14 cellular contexts compared by ENCODE assay signal in the genomic region with DNA sequence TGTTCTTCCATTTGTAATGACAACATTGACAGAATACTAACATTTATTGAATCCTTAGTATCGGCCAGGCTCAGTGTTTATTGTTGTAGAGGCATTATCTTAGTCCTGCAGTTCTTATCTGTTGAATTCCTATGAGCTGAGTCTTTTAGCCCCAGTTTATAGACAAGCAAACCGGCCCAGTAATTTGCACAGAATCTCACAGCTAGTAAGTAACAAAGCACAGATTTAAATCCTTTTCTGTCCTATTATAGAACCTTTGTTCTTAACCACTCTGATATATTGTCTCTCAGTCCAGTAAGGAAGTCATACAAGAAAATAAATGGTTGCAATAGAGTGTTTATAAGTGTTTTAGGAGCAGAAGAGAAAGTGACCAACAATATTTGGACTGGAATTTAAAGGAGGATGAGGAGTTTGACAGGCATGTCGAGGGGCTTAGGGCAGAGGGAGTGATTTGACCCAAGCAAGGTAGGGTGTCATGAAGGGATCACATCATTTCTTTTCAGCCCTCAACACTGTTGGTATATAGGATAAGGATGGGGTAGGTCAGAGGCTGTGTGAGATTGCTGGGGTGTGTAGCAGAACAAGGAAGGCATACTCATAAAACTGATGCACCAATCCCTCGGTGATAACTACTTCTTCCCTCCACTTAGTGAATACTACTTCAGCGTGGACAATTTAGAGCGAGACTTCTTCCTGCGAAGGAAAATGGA. TPM values are rescaled to one million over a fixed set of nuclear protein-coding genes. Genes with fewer than 3 reads are reported as not detected.
DNase-seq lines count a peak whose midpoint lies in the region; ATAC-seq, FAIRE-seq and TF ChIP-seq lines count a peak whose summit lies in the region.
"Had no signal": no experiment of that assay in that cellular context is flagged by ENCODE, and none has a peak within 500 bp of the region (broad histone marks: within the 10 kb centered on the region; RNA-seq: fewer than 3 reads in every experiment).

No MANE protein-coding gene starts in this region.

- TSS peak; percentile 12 for BruUV-seq in K562 (replicated peaks; lab: Mats Ljungman, UMichigan)

- CTCF ChIA-PET in K562 (lab: Yijun Ruan, JAX; ENCODE audit: low intra/inter-chr PET ratio), result no interaction called here

- H3K4me1 Mint-ChIP-seq in type B pancreatic cell (ENCODE audit: unreplicated experiment), result no peaks in the 10 kb centered on the region

- no peak for TF ChIP-seq POLR2A in K562 (conservative IDR thresholded peaks at IDR 0.05)

- in situ Hi-C loops in K562 (cut with MboI), result no loop called here

- peaks cover 93% of the 10 kb centered on the region for H3K36me3 ChIP-seq in K562 (ENCODE audit: control insufficient read depth, insufficient read depth, low read length)
- peaks cover 0 to 90% of the 10 kb centered on the region in 2 donors for H3K36me3 ChIP-seq in left lung
- H3K36me3 ChIP-seq: uterus had no signal

- H3K9me1 ChIP-seq in K562 (ENCODE audit: control insufficient read depth, insufficient read depth, low read length), result peaks cover 4% of the 10 kb centered on the region

- H3K27me3 ChIP-seq in K562 (ENCODE audit: control insufficient read depth in 2 of 2, insufficient read depth in 2 of 2, low read length in 2 of 2), result no peaks in the 10 kb centered on the region
- H3K27me3 ChIP-seq in left lung, result no peaks in the 10 kb centered on the region
- H3K27me3 ChIP-seq: sigmoid colon, uterus had no signal

- intact Hi-C loops in Right ventricle myocardium superior (cut with DNase I), result no loop called here
- intact Hi-C loops in cardiac septum (cut with DNase I), result no loop called here
- intact Hi-C loops in K562 (cut with micrococcal nuclease), result no loop called here
- intact Hi-C loops in left lung (cut with DNase I), result no loop called here

- TF ChIP-seq CTCF in K562 (IDR thresholded peaks at IDR 0.05 in 2 of 3, conservative IDR thresholded peaks at IDR 0.05 in 1 of 3; ENCODE audit: insufficient read depth in 2 of 3, low read depth in 1 of 3, low read length in 3 of 3) (no peak), left lung (IDR thresholded peaks at IDR 0.05) (no peak), type B pancreatic cell (conservative IDR thresholded peaks at IDR 0.05) (no peak)

- peak overlapping the region; percentile 6 for H3K27ac Mint-ChIP-seq in type B pancreatic cell
- H3K27ac Mint-ChIP-seq: activated CD4-positive, alpha-beta memory T cell treated with anti-CD3 and anti-CD28 coated beads, Interleukin-2, amount 10 ng/mL, durations not matched to agents 7 days and 5 days; activated naive CD8-positive, alpha-beta T cell treated with anti-CD3 and anti-CD28 coated beads, Interleukin-2, amount 10 ng/mL, durations not matched to agents 7 days and 5 days; T-helper 1 cell treated with Interleukin-12 subunit alpha and Interleukin-12 subunit beta and Interleukin-4 antibody, amounts not matched to agents 30 μg/mL and 1 μg/mL, for 36 hours had no signal

- no peak for DNase-seq in Right ventricle myocardium superior
- DNase-seq in cardiac septum (ENCODE audit: low spot score), result no peak
- DNase-seq in K562 (ENCODE audit: extremely low read depth in 1 of 4, low spot score in 3 of 4), result no peak
- no peak for DNase-seq in left lung
- no peak for DNase-seq in type B pancreatic cell (ENCODE audit: extremely low spot score, unreplicated experiment)
- DNase-seq in MV-4-11 (lab: John Stamatoyannopoulos, UW), result no peak
- DNase-seq in SHP77 (lab: John Stamatoyannopoulos, UW), result no peak
- no peak for DNase-seq in stimulated activated CD8-positive, alpha-beta memory T cell treated with anti-CD3 and anti-CD28 coated beads, Interleukin-4, amount 100 ng/mL, for 48 hours
- DNase-seq: activated CD4-positive, alpha-beta memory T cell treated with anti-CD3 and anti-CD28 coated beads, Interleukin-2, amount 10 ng/mL, durations not matched to agents 7 days and 5 days; activated naive CD8-positive, alpha-beta T cell treated with anti-CD3 and anti-CD28 coated beads, Interleukin-2, amount 10 ng/mL, durations not matched to agents 7 days and 5 days; NCI-H2107; sigmoid colon; uterus had no signal

- no peak for TF ChIP-seq EP300 in K562 (IDR thresholded peaks at IDR 0.05; ENCODE audit: low read length)

- H3K9me3 ChIP-seq in K562 (replicated peaks; ENCODE audit: control insufficient read depth, insufficient read depth, low read depth, low read length), result no peaks in the 10 kb centered on the region
- H3K9me3 ChIP-seq in left lung, result no peaks in the 10 kb centered on the region
- H3K9me3 ChIP-seq: sigmoid colon, uterus had no signal

- 68% methylated on average over 7 of the region's 7 CpGs for WGBS in K562 (ENCODE audit: insufficient coverage, low coverage, missing lambda C conversion rate)

- H3K27ac ChIP-seq in K562 (ENCODE audit: extremely low read depth, low read depth, low read length), result no peak overlapping the region
- no peak overlapping the region for H3K27ac ChIP-seq in left lung

- H3K27me3 Mint-ChIP-seq in type B pancreatic cell, result no peaks in the 10 kb centered on the region
- H3K27me3 Mint-ChIP-seq: activated CD4-positive, alpha-beta memory T cell treated with anti-CD3 and anti-CD28 coated beads, Interleukin-2, amount 10 ng/mL, durations not matched to agents 7 days and 5 days; activated naive CD8-positive, alpha-beta T cell treated with anti-CD3 and anti-CD28 coated beads, Interleukin-2, amount 10 ng/mL, durations not matched to agents 7 days and 5 days had no signal

- H3K4me2 ChIP-seq in K562 (ENCODE audit: insufficient read depth, low read length), result no peak overlapping the region

- no peak for FAIRE-seq in K562 (lab: Jason Lieb, UNC)

- H3K4me3 Mint-ChIP-seq in type B pancreatic cell, result no peak overlapping the region
- H3K4me3 Mint-ChIP-seq: activated CD4-positive, alpha-beta memory T cell treated with anti-CD3 and anti-CD28 coated beads, Interleukin-2, amount 10 ng/mL, durations not matched to agents 7 days and 5 days; activated naive CD8-positive, alpha-beta T cell treated with anti-CD3 and anti-CD28 coated beads, Interleukin-2, amount 10 ng/mL, durations not matched to agents 7 days and 5 days; T-helper 1 cell treated with Interleukin-12 subunit alpha and Interleukin-12 subunit beta and Interleukin-4 antibody, amounts not matched to agents 30 μg/mL and 1 μg/mL, for 36 hours had no signal

- POLR2A ChIA-PET in K562 (lab: Yijun Ruan, JAX), result interaction anchor here (0.9 kb wide), 1 partner anchor 34 kb away, joined by 3 read pairs; no protein-coding TSS in a partner anchor

- no peaks in the 10 kb centered on the region for H3K9me3 Mint-ChIP-seq in type B pancreatic cell
- H3K9me3 Mint-ChIP-seq: activated CD4-positive, alpha-beta memory T cell treated with anti-CD3 and anti-CD28 coated beads, Interleukin-2, amount 10 ng/mL, durations not matched to agents 7 days and 5 days; activated naive CD8-positive, alpha-beta T cell treated with anti-CD3 and anti-CD28 coated beads, Interleukin-2, amount 10 ng/mL, durations not matched to agents 7 days and 5 days; T-helper 1 cell treated with Interleukin-12 subunit alpha and Interleukin-12 subunit beta and Interleukin-4 antibody, amounts not matched to agents 30 μg/mL and 1 μg/mL, for 36 hours had no signal

- ATAC-seq in Right ventricle myocardium superior (ENCODE audit: poor library complexity) (peak; percentile 42), K562 (no peak), left lung (peak; percentile 26)

- peaks cover 11% of the 10 kb centered on the region; the same call in 1 of the 2 replicates for H4K20me1 ChIP-seq in K562 (replicated peaks; ENCODE audit: control insufficient read depth, insufficient read depth, low read length)

- peaks cover 59% of the 10 kb centered on the region for H3K79me2 ChIP-seq in K562 (ENCODE audit: control insufficient read depth, insufficient read depth, low read length)

- no peak overlapping the region for H3K9ac ChIP-seq in K562 (ENCODE audit: insufficient read depth in 1 of 2, low read depth in 2 of 2, low read length in 2 of 2)

- H3K4me3 ChIP-seq in K562 (no peak overlapping the region), left lung (no peak overlapping the region)
- H3K4me3 ChIP-seq: sigmoid colon, uterus had no signal

- peaks cover 34% of the 10 kb centered on the region for H3K36me3 Mint-ChIP-seq in type B pancreatic cell

- H3K4me1 ChIP-seq in K562 (replicated peaks in 1 of 2; ENCODE audit: control insufficient read depth in 2 of 2, insufficient read depth in 2 of 2, low read length in 2 of 2) (no peaks in the 10 kb centered on the region; a peak in 1 of 5 replicates), left lung (no peaks in the 10 kb centered on the region)

- no peak overlapping the region for H2AFZ ChIP-seq in K562 (ENCODE audit: low read depth, low read length)

- no peak for TF ChIP-seq RAD21 in K562 (CRISPR knock-in tag; conservative IDR thresholded peaks at IDR 0.05 in 1 of 2, IDR thresholded peaks at IDR 0.05 in 1 of 2)

RNA-seq across cellular contexts. Expression of gene LARP1, which starts 39.5 kb away (rescaled TPM):
- total RNA-seq in Right ventricle myocardium superior (151 TPM), cardiac septum (160 TPM), K562 (2014; rRNA removed) (80.4 and 108 TPM in 2 replicates), K562 (2014; rRNA removed; fragmentation: Illumina TruSeq; extraction: Trizol) (103 and 123 TPM in 2 replicates), K562 (2015; rRNA removed; fragmentation: Illumina TruSeq; extraction: Trizol) (92.0 and 99.1 TPM in 2 replicates), K562 (2021) (267 and 300 TPM in 2 replicates), left lung (100 to 1,000 TPM; 126 to 172 TPM), type B pancreatic cell (ENCODE audit: low replicate concordance) (170 and 220 TPM in 2 replicates)
- total RNA-seq in K562 (2011; cell fraction: chromatin; rRNA removed; ENCODE audit: low replicate concordance), result 329 and 371 TPM in 2 replicates
- total RNA-seq in K562 (2011; cell fraction: nucleolus; rRNA removed), result 172 and 190 TPM in 2 replicates
- 207 and 246 TPM in 2 replicates for total RNA-seq in K562 (2011; cell fraction: nucleoplasm; rRNA removed)
- polyA plus RNA-seq in K562 (2011; rRNA removed) (74.2 and 82.6 TPM in 2 replicates), K562 (2014; fragmentation: Illumina TruSeq; extraction: Trizol) (184 and 201 TPM in 2 replicates), K562 (2014; fragmentation: Nextera tagmentation; extraction: Ambion mirVana) (10 to 100 TPM; 22.6 to 54.7 TPM), K562 (2014; rRNA removed) (113 and 114 TPM in 2 replicates)
- 50.4 and 50.8 TPM in 2 replicates for polyA plus RNA-seq in K562 (2011; cell fraction: cytosol; rRNA removed)
- 249 and 279 TPM in 2 replicates for polyA plus RNA-seq in K562 (2011; cell fraction: nucleus; rRNA removed)
- polyA plus RNA-seq in K562 (2012), result 72.9 and 116 TPM in 2 replicates
- polyA minus RNA-seq in K562 (2011; rRNA and poly(A)+ RNA removed), result 95.4 and 99.1 TPM in 2 replicates
- polyA minus RNA-seq in K562 (2011; cell fraction: cytosol; rRNA and poly(A)+ RNA removed), result 92.4 and 104 TPM in 2 replicates
- 77.0 and 118 TPM in 2 replicates for polyA minus RNA-seq in K562 (2011; cell fraction: nucleus; rRNA and poly(A)+ RNA removed)

RNA-seq across cellular contexts. Expression of gene FAXDC2, which starts 55.7 kb away (rescaled TPM):
- total RNA-seq in Right ventricle myocardium superior (24.1 TPM), cardiac septum (10.1 TPM), K562 (2014; rRNA removed) (9.8 and 12.1 TPM in 2 replicates), K562 (2014; rRNA removed; fragmentation: Illumina TruSeq; extraction: Trizol) (14.3 and 16.2 TPM in 2 replicates), K562 (2015; rRNA removed; fragmentation: Illumina TruSeq; extraction: Trizol) (6.2 and 7.4 TPM in 2 replicates), K562 (2021) (12.0 and 13.1 TPM in 2 replicates), left lung (10 to 100 TPM; 17.9 to 41.9 TPM), type B pancreatic cell (ENCODE audit: low replicate concordance) (9.3 and 24.9 TPM in 2 replicates)
- 48.9 and 53.4 TPM in 2 replicates for total RNA-seq in K562 (2011; cell fraction: chromatin; rRNA removed; ENCODE audit: low replicate concordance)
- 32.5 and 34.2 TPM in 2 replicates for total RNA-seq in K562 (2011; cell fraction: nucleolus; rRNA removed)
- 47.6 and 48.8 TPM in 2 replicates for total RNA-seq in K562 (2011; cell fraction: nucleoplasm; rRNA removed)
- polyA plus RNA-seq in K562 (2011; rRNA removed) (21.4 and 24.0 TPM in 2 replicates), K562 (2014; fragmentation: Illumina TruSeq; extraction: Trizol) (23.7 and 30.0 TPM in 2 replicates), K562 (2014; fragmentation: Nextera tagmentation; extraction: Ambion mirVana) (1 to 10 TPM; 2.4 to 3.5 TPM), K562 (2014; rRNA removed) (9.9 and 13.8 TPM in 2 replicates)
- polyA plus RNA-seq in K562 (2011; cell fraction: cytosol; rRNA removed), result 28.0 and 29.5 TPM in 2 replicates
- 39.8 and 42.0 TPM in 2 replicates for polyA plus RNA-seq in K562 (2011; cell fraction: nucleus; rRNA removed)
- 14.7 and 16.6 TPM in 2 replicates for polyA plus RNA-seq in K562 (2012)
- polyA minus RNA-seq in K562 (2011; rRNA and poly(A)+ RNA removed), result 25.9 and 26.6 TPM in 2 replicates
- polyA minus RNA-seq in K562 (2011; cell fraction: cytosol; rRNA and poly(A)+ RNA removed), result 15.1 and 17.7 TPM in 2 replicates
- 12.1 and 15.7 TPM in 2 replicates for polyA minus RNA-seq in K562 (2011; cell fraction: nucleus; rRNA and poly(A)+ RNA removed)
- total RNA-seq: activated CD4-positive, alpha-beta memory T cell treated with anti-CD3 and anti-CD28 coated beads, Interleukin-2, amount 10 ng/mL, durations not matched to agents 7 days and 5 days; activated naive CD8-positive, alpha-beta T cell treated with anti-CD3 and anti-CD28 coated beads, Interleukin-2, amount 10 ng/mL, durations not matched to agents 7 days and 5 days had no signal
